ENCODE assay signal across 8 cellular contexts in genomic region chr5:77935516-77936364, GRCh38.
DNase-seq lines count a peak whose midpoint lies in the region; ATAC-seq and TF ChIP-seq lines count a peak whose summit lies in the region.

No MANE protein-coding gene starts in this region.

- peaks cover 0 to 6% (median 0%) of the 10 kb centered on the region in 12 donors for H3K9me3 ChIP-seq in heart left ventricle

- H3K36me3 ChIP-seq in heart left ventricle: no peaks in the 10 kb centered on the region

- no peak overlapping the region for H3K4me3 ChIP-seq in heart left ventricle

- H3K36me3 Mint-ChIP-seq in activated CD4-positive, alpha-beta memory T cell treated with anti-CD3 and anti-CD28 coated beads, Interleukin-2, amount 10 ng/mL, durations not matched to agents 7 days and 5 days (ENCODE audit: low read depth): no peaks in the 10 kb centered on the region

- H3K27me3 ChIP-seq in heart left ventricle: peaks cover 0 to 19% (median 0%) of the 10 kb centered on the region in 9 donors

- intact Hi-C loops in heart left ventricle (cut with DNase I): no loop called here

- 64 to 71% (median 67%) methylated on average over 11 of the region's 11 CpGs for WGBS in heart left ventricle, 4 donors

- H3K9me3 Mint-ChIP-seq in activated CD4-positive, alpha-beta memory T cell treated with anti-CD3 and anti-CD28 coated beads, Interleukin-2, amount 10 ng/mL, durations not matched to agents 7 days and 5 days: no peaks in the 10 kb centered on the region

- DNase-seq in A172 (ENCODE audit: low spot score) (peak; percentile 57), HT1080 (ENCODE audit: low read depth) (peak; percentile 71), stromal cell of bone marrow (ENCODE audit: low read depth) (peak; percentile 38), HuH-7.5 (ENCODE audit: low spot score) (no peak), heart left ventricle (no peak)
- DNase-seq in activated CD4-positive, alpha-beta memory T cell treated with anti-CD3 and anti-CD28 coated beads, Interleukin-2, amount 10 ng/mL, durations not matched to agents 7 days and 5 days: peak; percentile 52

- peaks cover 22% of the 10 kb centered on the region for H3K4me1 Mint-ChIP-seq in activated CD4-positive, alpha-beta memory T cell treated with anti-CD3 and anti-CD28 coated beads, Interleukin-2, amount 10 ng/mL, durations not matched to agents 7 days and 5 days

- CTCF ChIA-PET in activated CD4-positive, alpha-beta memory T cell treated with anti-CD3 and anti-CD28 coated beads, Interleukin-2, amount 10 ng/mL, durations not matched to agents 7 days and 5 days (lab: Charles Lee): no interaction called here

- ATAC-seq in GM19043 (IDR thresholded peaks at IDR 0.05; ENCODE audit: low read depth, unreplicated experiment) (peak; percentile 35), HG02973 (IDR thresholded peaks at IDR 0.05; ENCODE audit: unreplicated experiment) (no peak), heart left ventricle (no peak)

- TF ChIP-seq POLR2A in heart left ventricle (IDR thresholded peaks at IDR 0.05): no peak

- POLR2A ChIA-PET in activated CD4-positive, alpha-beta memory T cell treated with anti-CD3 and anti-CD28 coated beads, Interleukin-2, amount 10 ng/mL, durations not matched to agents 7 days and 5 days (lab: Charles Lee): no interaction called here

- TF ChIP-seq CTCF in heart left ventricle (IDR thresholded peaks at IDR 0.05): no peak

- no peak overlapping the region for H3K27ac ChIP-seq in heart left ventricle

- H3K4me1 ChIP-seq in heart left ventricle: peaks cover 0 to 6% (median 0%) of the 10 kb centered on the region in 12 donors

- H3K27ac Mint-ChIP-seq in activated CD4-positive, alpha-beta memory T cell treated with anti-CD3 and anti-CD28 coated beads, Interleukin-2, amount 10 ng/mL, durations not matched to agents 7 days and 5 days: peak overlapping the region; percentile 59

- H3K27me3 Mint-ChIP-seq in activated CD4-positive, alpha-beta memory T cell treated with anti-CD3 and anti-CD28 coated beads, Interleukin-2, amount 10 ng/mL, durations not matched to agents 7 days and 5 days: peaks cover 20% of the 10 kb centered on the region

- H3K4me3 Mint-ChIP-seq in activated CD4-positive, alpha-beta memory T cell treated with anti-CD3 and anti-CD28 coated beads, Interleukin-2, amount 10 ng/mL, durations not matched to agents 7 days and 5 days: peak overlapping the region; percentile 1

Comparison
In these comparisons a context has a peak if more than half of its experiments do, and no peak if none do; other contexts are left out.
1. DNase-seq: peak in A172 (single experiment), HT1080 (single experiment), activated CD4-positive, alpha-beta memory T cell treated with anti-CD3 and anti-CD28 coated beads, Interleukin-2, amount 10 ng/mL, durations not matched to agents 7 days and 5 days (single experiment) and stromal cell of bone marrow (single experiment); none in HuH-7.5 (single experiment) and heart left ventricle (0 of 5).